11 cellular contexts compared by ENCODE assay signal in the genomic region with DNA sequence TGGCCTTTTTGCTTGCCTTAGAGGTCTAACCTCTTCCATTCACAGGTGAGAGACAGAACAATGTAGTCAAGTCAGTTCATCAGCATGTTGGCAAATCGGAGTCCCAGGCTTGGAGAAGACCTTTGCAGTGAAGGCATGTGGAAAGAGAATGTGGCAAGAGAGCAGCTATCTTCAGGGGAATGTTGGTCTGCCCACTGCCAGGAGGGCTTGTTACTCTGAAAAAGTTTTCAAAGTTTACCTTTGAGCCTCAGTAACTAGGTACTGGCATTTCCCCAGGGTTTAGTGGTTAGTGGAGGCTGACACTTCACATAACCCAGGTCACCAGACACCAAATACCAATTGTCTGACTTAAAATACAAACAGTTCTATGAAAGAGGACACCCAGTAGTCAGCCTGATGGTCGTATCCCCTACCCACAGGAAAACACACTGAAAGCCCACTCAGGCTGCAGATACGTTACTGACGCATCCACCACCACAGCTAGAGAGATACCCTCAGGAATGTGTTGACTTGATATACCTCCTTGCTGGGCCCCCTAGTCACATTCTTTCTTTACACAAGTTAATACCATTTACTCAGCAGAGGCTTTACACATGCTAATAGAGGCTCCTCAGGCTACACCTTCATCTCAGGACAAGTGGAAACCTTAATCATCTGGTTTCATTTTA.
DNase-seq lines count a peak whose midpoint lies in the region; ATAC-seq and FAIRE-seq lines count a peak whose summit lies in the region.
"Had no signal": no experiment of that assay in that cellular context is flagged by ENCODE, and none has a peak within 500 bp of the region (broad histone marks: within the 10 kb centered on the region; RNA-seq: fewer than 3 reads in every experiment).

No MANE protein-coding gene starts in this region.

- DNase-seq in AG08396 (ENCODE audit: low spot score) (peak; percentile 70), HTR-8/SVneo (ENCODE audit: insufficient read length, low spot score) (peak; percentile 74), brain pericyte (ENCODE audit: low read depth, low spot score) (peak; percentile 33), iris pigment epithelial cell (ENCODE audit: low read depth) (peak; percentile 95), NCI-H69 (lab: John Stamatoyannopoulos, UW) (no peak), COLO829 (ENCODE audit: low spot score) (no peak)
- no peak for DNase-seq in activated CD4-positive, alpha-beta T cell treated with anti-CD3 and anti-CD28 coated beads for 1 hour
- DNase-seq: CD4-positive, alpha-beta memory T cell; NCI-H2081 treated with DMSO at 0.1 percent for 48 hours; posterior cingulate gyrus had no signal

- peak; percentile 68 for FAIRE-seq in HTR-8/SVneo (lab: Jason Lieb, UNC)

- ATAC-seq in GM18520 (IDR thresholded peaks at IDR 0.05; ENCODE audit: unreplicated experiment), result no peak

Comparison
In these comparisons a context has a peak if more than half of its experiments do, and no peak if none do; other contexts are left out.
1. DNase-seq: peak in AG08396 (single experiment), HTR-8/SVneo (single experiment), brain pericyte (single experiment) and iris pigment epithelial cell (single experiment); none in activated CD4-positive, alpha-beta T cell treated with anti-CD3 and anti-CD28 coated beads for 1 hour (single experiment), NCI-H69 (single experiment) and COLO829 (single experiment).